ENCODE assay signal across 26 cellular contexts in the genomic region with DNA sequence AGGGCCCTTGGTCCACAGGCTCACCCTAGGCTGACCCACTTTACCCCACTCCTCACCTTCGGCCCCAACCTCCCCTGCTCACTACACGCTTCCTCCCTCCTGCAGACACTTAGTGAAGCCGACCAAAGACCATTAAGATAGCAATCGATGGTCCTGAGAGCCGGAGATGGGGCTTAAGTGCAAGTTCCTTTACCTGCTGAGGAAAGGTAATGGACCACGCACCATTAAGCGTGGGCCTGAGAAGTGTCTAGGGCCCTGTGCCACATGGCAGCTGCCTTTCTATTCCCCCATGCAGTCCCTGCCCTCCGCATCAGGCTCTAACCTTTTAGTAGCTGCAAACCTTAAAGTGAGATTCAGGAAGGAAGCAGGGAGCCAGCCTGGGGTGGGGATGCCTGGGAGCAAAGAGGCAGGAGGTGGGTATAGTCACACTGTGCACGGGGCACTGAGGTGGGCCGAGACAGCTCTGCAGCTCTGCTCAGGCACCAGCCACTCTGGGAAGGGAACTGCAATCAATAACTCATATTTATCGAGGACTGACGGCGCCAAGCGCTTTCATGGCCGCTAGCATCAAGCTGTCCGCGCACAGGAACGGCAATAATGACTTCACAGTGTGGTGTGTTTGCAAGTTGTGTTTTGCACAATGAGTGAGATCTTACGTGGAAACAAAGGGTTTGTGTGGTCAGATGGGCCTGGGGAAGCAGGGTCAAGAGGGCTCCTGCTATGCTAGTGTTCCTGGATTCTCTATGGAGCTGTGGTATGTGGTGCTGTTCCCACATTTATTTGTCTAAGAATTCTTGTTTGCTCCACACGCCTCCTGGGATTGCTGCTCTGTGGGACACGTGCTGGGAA.
DNase-seq lines count a peak whose midpoint lies in the region; ATAC-seq, FAIRE-seq and TF ChIP-seq lines count a peak whose summit lies in the region.
"Had no signal": no experiment of that assay in that cellular context is flagged by ENCODE, and none has a peak within 500 bp of the region (broad histone marks: within the 10 kb centered on the region; RNA-seq: fewer than 3 reads in every experiment).

No MANE protein-coding gene starts in this region.

- no peak overlapping the region for H3K4me3 ChIP-seq in endodermal cell (ENCODE audit: low read length)
- H3K4me3 ChIP-seq in tibial artery: no peak overlapping the region
- H3K4me3 ChIP-seq: GM23248, prostate gland, smooth muscle cell had no signal

- no peaks in the 10 kb centered on the region for H3K4me1 Mint-ChIP-seq in endodermal cell
- no peaks in the 10 kb centered on the region for H3K4me1 Mint-ChIP-seq in activated CD8-positive, alpha-beta T cell treated with anti-CD3 and anti-CD28 coated beads, Interleukin-2, amount 10 ng/mL, durations not matched to agents 7 days and 5 days (ENCODE audit: low read depth)
- H3K4me1 Mint-ChIP-seq: activated B cell treated with CpG ODN at 0.5 μM for 24 hours; activated CD4-positive, alpha-beta memory T cell treated with anti-CD3 and anti-CD28 coated beads, Interleukin-2, amount 10 ng/mL, durations not matched to agents 7 days and 5 days; CD4-positive, alpha-beta memory T cell; mesothelial cell of epicardium had no signal

- no peaks in the 10 kb centered on the region for H3K4me1 ChIP-seq in endodermal cell (ENCODE audit: control insufficient read depth, insufficient read depth, low read length)
- H3K4me1 ChIP-seq in tibial artery: no peaks in the 10 kb centered on the region
- H3K4me1 ChIP-seq: prostate gland had no signal

- H3K9me3 Mint-ChIP-seq in endodermal cell: no peaks in the 10 kb centered on the region
- H3K9me3 Mint-ChIP-seq in activated CD8-positive, alpha-beta T cell treated with anti-CD3 and anti-CD28 coated beads, Interleukin-2, amount 10 ng/mL, durations not matched to agents 7 days and 5 days (ENCODE audit: insufficient read depth): no peaks in the 10 kb centered on the region
- H3K9me3 Mint-ChIP-seq: activated B cell treated with CpG ODN at 0.5 μM for 24 hours; activated CD4-positive, alpha-beta memory T cell treated with anti-CD3 and anti-CD28 coated beads, Interleukin-2, amount 10 ng/mL, durations not matched to agents 7 days and 5 days; CD4-positive, alpha-beta memory T cell; mesothelial cell of epicardium; natural killer cell treated with Interleukin-12 subunit alpha and Interleukin-12 subunit beta and Interleukin-15 and Interleukin-18, amount 100 ng/mL, for 72 hours; stimulated activated naive CD8-positive, alpha-beta T cell treated with anti-CD3 and anti-CD28 coated beads, Interleukin-15, Interleukin-2, amounts not matched to agents 100 ng/mL and 50 ng/mL, for 24 hours; type B pancreatic cell had no signal

- DNase-seq in HTR-8/SVneo (ENCODE audit: insufficient read length, low spot score) (no peak), NCI-H345 treated with DMSO at 0.1 percent for 48 hours (lab: John Stamatoyannopoulos, UW; ENCODE audit: unreplicated experiment) (peak; percentile 36), endodermal cell (no peak), posterior vena cava (ENCODE audit: low spot score) (peak; percentile 54), tibial artery (no peak), UCSD-AML1 (lab: John Stamatoyannopoulos, UW; ENCODE audit: unreplicated experiment) (no peak), NCI-H446 (lab: John Stamatoyannopoulos, UW) (no peak)
- DNase-seq in activated CD8-positive, alpha-beta T cell treated with anti-CD3 and anti-CD28 coated beads, Interleukin-2, amount 10 ng/mL, durations not matched to agents 7 days and 5 days: no peak
- DNase-seq: activated B cell treated with CpG ODN at 0.5 μM for 24 hours; activated CD4-positive, alpha-beta memory T cell treated with anti-CD3 and anti-CD28 coated beads, Interleukin-2, amount 10 ng/mL, durations not matched to agents 7 days and 5 days; activated naive CD4-positive, alpha-beta T cell; amniotic stem cell; CD4-positive, alpha-beta memory T cell; cerebellar nuclear complex; DMS153; effector CD8-positive, alpha-beta T cell; GM23248; Kasumi-1; SK-N-SH; stimulated activated CD4-positive, alpha-beta T cell treated with anti-CD3 and anti-CD28 coated beads, Interleukin-4, amount 100 ng/mL, for 24 hours had no signal

- H3K9ac ChIP-seq in endodermal cell (ENCODE audit: extremely low read depth, low read length, poor library complexity, severe bottlenecking): no peak overlapping the region
- H3K9ac ChIP-seq: GM23248, SK-N-SH had no signal

- intact Hi-C loops in posterior vena cava (cut with DNase I) (loop anchor here in 1 of 2 donors (5.0 kb wide), 1 partner anchor 1364 kb away; no protein-coding TSS in a partner anchor), tibial artery (cut with DNase I; ENCODE audit: low total_unique reads) (no loop called here)

- peak overlapping the region; percentile 32 for H3K27ac Mint-ChIP-seq in endodermal cell
- H3K27ac Mint-ChIP-seq in activated CD8-positive, alpha-beta T cell treated with anti-CD3 and anti-CD28 coated beads, Interleukin-2, amount 10 ng/mL, durations not matched to agents 7 days and 5 days: no peak overlapping the region
- H3K27ac Mint-ChIP-seq: activated B cell treated with CpG ODN at 0.5 μM for 24 hours; activated CD4-positive, alpha-beta memory T cell treated with anti-CD3 and anti-CD28 coated beads, Interleukin-2, amount 10 ng/mL, durations not matched to agents 7 days and 5 days; mesothelial cell of epicardium; natural killer cell treated with Interleukin-12 subunit alpha and Interleukin-12 subunit beta and Interleukin-15 and Interleukin-18, amount 100 ng/mL, for 72 hours; stimulated activated naive CD8-positive, alpha-beta T cell treated with anti-CD3 and anti-CD28 coated beads, Interleukin-15, Interleukin-2, amounts not matched to agents 100 ng/mL and 50 ng/mL, for 24 hours; type B pancreatic cell had no signal

- H3K36me3 Mint-ChIP-seq in endodermal cell (ENCODE audit: low read depth): no peaks in the 10 kb centered on the region
- no peaks in the 10 kb centered on the region for H3K36me3 Mint-ChIP-seq in activated CD8-positive, alpha-beta T cell treated with anti-CD3 and anti-CD28 coated beads, Interleukin-2, amount 10 ng/mL, durations not matched to agents 7 days and 5 days (ENCODE audit: low read depth)
- H3K36me3 Mint-ChIP-seq: CD4-positive, alpha-beta memory T cell; mesothelial cell of epicardium; natural killer cell treated with Interleukin-12 subunit alpha and Interleukin-12 subunit beta and Interleukin-15 and Interleukin-18, amount 100 ng/mL, for 72 hours; type B pancreatic cell had no signal

- H3K27ac ChIP-seq in endodermal cell (ENCODE audit: low read depth, low read length) (peak overlapping the region; percentile 72), tibial artery (no peak overlapping the region)
- H3K27ac ChIP-seq: GM23248, prostate gland had no signal

- POLR2A ChIA-PET in activated CD8-positive, alpha-beta T cell treated with anti-CD3 and anti-CD28 coated beads, Interleukin-2, amount 10 ng/mL, durations not matched to agents 7 days and 5 days (lab: Charles Lee): no interaction called here

- no peak for TF ChIP-seq CTCF in endodermal cell (conservative IDR thresholded peaks at IDR 0.05)
- TF ChIP-seq CTCF in tibial artery (IDR thresholded peaks at IDR 0.05): no peak

- 85 to 86% methylated on average over 18 to 21 of the region's 21 CpGs for WGBS in endodermal cell (ENCODE audit: insufficient coverage in 1 of 2, insufficient read length in 1 of 2), 2 experiments

- FAIRE-seq in HTR-8/SVneo (lab: Jason Lieb, UNC): peak; percentile 38

- H3K4me3 Mint-ChIP-seq in endodermal cell: no peak overlapping the region
- H3K4me3 Mint-ChIP-seq in activated CD8-positive, alpha-beta T cell treated with anti-CD3 and anti-CD28 coated beads, Interleukin-2, amount 10 ng/mL, durations not matched to agents 7 days and 5 days: no peak overlapping the region
- H3K4me3 Mint-ChIP-seq: activated B cell treated with CpG ODN at 0.5 μM for 24 hours; activated CD4-positive, alpha-beta memory T cell treated with anti-CD3 and anti-CD28 coated beads, Interleukin-2, amount 10 ng/mL, durations not matched to agents 7 days and 5 days; CD4-positive, alpha-beta memory T cell; mesothelial cell of epicardium; natural killer cell treated with Interleukin-12 subunit alpha and Interleukin-12 subunit beta and Interleukin-15 and Interleukin-18, amount 100 ng/mL, for 72 hours; stimulated activated naive CD8-positive, alpha-beta T cell treated with anti-CD3 and anti-CD28 coated beads, Interleukin-15, Interleukin-2, amounts not matched to agents 100 ng/mL and 50 ng/mL, for 24 hours; type B pancreatic cell had no signal

- no peaks in the 10 kb centered on the region for H3K27me3 ChIP-seq in endodermal cell (ENCODE audit: control insufficient read depth, insufficient read depth, low read length, poor library complexity, severe bottlenecking)
- no peaks in the 10 kb centered on the region for H3K27me3 ChIP-seq in tibial artery

- ATAC-seq in activated CD8-positive, alpha-beta T cell treated with anti-CD3 and anti-CD28 coated beads, Interleukin-2, amount 10 ng/mL, durations not matched to agents 7 days and 5 days: no peak
- ATAC-seq: natural killer cell treated with Interleukin-12 subunit alpha and Interleukin-12 subunit beta and Interleukin-15 and Interleukin-18, amount 100 ng/mL, for 72 hours had no signal

- no peaks in the 10 kb centered on the region for H3K36me3 ChIP-seq in endodermal cell (ENCODE audit: control insufficient read depth, insufficient read depth, low read length)
- H3K36me3 ChIP-seq in tibial artery: peaks cover 0 to 2% (median 0%) of the 10 kb centered on the region in 3 donors
- H3K36me3 ChIP-seq: prostate gland had no signal

- no peaks in the 10 kb centered on the region for H3K27me3 Mint-ChIP-seq in endodermal cell (ENCODE audit: insufficient read depth)
- no peaks in the 10 kb centered on the region for H3K27me3 Mint-ChIP-seq in activated CD8-positive, alpha-beta T cell treated with anti-CD3 and anti-CD28 coated beads, Interleukin-2, amount 10 ng/mL, durations not matched to agents 7 days and 5 days (ENCODE audit: low read depth)
- H3K27me3 Mint-ChIP-seq: activated B cell treated with CpG ODN at 0.5 μM for 24 hours; activated CD4-positive, alpha-beta memory T cell treated with anti-CD3 and anti-CD28 coated beads, Interleukin-2, amount 10 ng/mL, durations not matched to agents 7 days and 5 days; CD4-positive, alpha-beta memory T cell; natural killer cell treated with Interleukin-12 subunit alpha and Interleukin-12 subunit beta and Interleukin-15 and Interleukin-18, amount 100 ng/mL, for 72 hours; stimulated activated naive CD8-positive, alpha-beta T cell treated with anti-CD3 and anti-CD28 coated beads, Interleukin-15, Interleukin-2, amounts not matched to agents 100 ng/mL and 50 ng/mL, for 24 hours; type B pancreatic cell had no signal

- CTCF ChIA-PET in activated CD8-positive, alpha-beta T cell treated with anti-CD3 and anti-CD28 coated beads, Interleukin-2, amount 10 ng/mL, durations not matched to agents 7 days and 5 days (lab: Charles Lee): no interaction called here

- H3K9me3 ChIP-seq in endodermal cell (ENCODE audit: control insufficient read depth, low read length) (no peaks in the 10 kb centered on the region), tibial artery (no peaks in the 10 kb centered on the region)
- H3K9me3 ChIP-seq: prostate gland, SK-N-SH had no signal

Comparison
In these comparisons a context has a peak if more than half of its experiments do, and no peak if none do; other contexts are left out.
1. DNase-seq: peak in NCI-H345 treated with DMSO at 0.1 percent for 48 hours (single experiment) and posterior vena cava (single experiment); none in HTR-8/SVneo (single experiment), endodermal cell (single experiment), activated CD8-positive, alpha-beta T cell treated with anti-CD3 and anti-CD28 coated beads, Interleukin-2, amount 10 ng/mL, durations not matched to agents 7 days and 5 days (single experiment), tibial artery (0 of 2), UCSD-AML1 (single experiment) and NCI-H446 (0 of 2).